ENCODE assay signal across 15 cellular contexts in the genomic region with DNA sequence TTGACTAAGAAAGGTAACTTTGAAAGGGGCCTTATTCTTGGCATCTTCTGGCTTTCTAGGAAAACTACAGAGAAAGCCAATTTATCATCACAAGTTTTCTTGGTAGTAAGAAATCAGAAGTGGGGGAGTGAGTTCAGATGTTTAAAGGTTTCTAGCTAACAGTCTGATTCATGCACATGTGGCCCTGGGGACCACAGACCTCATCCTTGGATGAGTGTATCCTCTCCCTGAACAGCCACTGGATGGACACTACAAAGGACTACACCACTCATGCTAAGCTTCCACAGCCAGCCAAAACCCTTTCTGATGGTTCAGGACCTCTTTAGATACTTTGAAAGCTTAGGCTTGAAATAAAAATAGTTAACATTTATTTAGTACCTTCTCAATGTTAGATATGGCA.
"Had no signal": no experiment of that assay in that cellular context is flagged by ENCODE, and none has a peak within 500 bp of the region (broad histone marks: within the 10 kb centered on the region; RNA-seq: fewer than 3 reads in every experiment).

No MANE protein-coding gene starts in this region.

- DNase-seq: activated CD4-positive, alpha-beta T cell treated with anti-CD3 and anti-CD28 coated beads for 1 hour; activated naive CD4-positive, alpha-beta T cell treated with anti-CD3 and anti-CD28 coated beads, Interleukin-2, amount 10 ng/mL, durations not matched to agents 7 days and 5 days; caudate nucleus; hypothalamus; kidney; left lung; mucosa of descending colon; naive thymus-derived CD4-positive, alpha-beta T cell; stimulated activated CD4-positive, alpha-beta T cell treated with anti-CD3 and anti-CD28 coated beads, Interleukin-12 subunit alpha, Interleukin-12 subunit beta, amount 100 ng/mL, for 4 hours; stimulated activated CD4-positive, alpha-beta T cell treated with anti-CD3 and anti-CD28 coated beads, Interleukin-2, amount 100 ng/mL, for 48 hours; stimulated activated naive CD4-positive, alpha-beta T cell; T-helper 1 cell; trophoblast cell had no signal

- H3K27me3 ChIP-seq: left lung, suprapubic skin had no signal

- H3K4me3 ChIP-seq: left lung, mucosa of descending colon, suprapubic skin had no signal

- H3K27ac ChIP-seq: left lung, suprapubic skin, VCaP had no signal

- H3K9me3 ChIP-seq: left lung, mucosa of descending colon, suprapubic skin had no signal

- H3K36me3 ChIP-seq: left lung, suprapubic skin had no signal

- H3K4me1 ChIP-seq: left lung, suprapubic skin had no signal
